ENCODE assay signal across 1 cellular context in the genomic region with DNA sequence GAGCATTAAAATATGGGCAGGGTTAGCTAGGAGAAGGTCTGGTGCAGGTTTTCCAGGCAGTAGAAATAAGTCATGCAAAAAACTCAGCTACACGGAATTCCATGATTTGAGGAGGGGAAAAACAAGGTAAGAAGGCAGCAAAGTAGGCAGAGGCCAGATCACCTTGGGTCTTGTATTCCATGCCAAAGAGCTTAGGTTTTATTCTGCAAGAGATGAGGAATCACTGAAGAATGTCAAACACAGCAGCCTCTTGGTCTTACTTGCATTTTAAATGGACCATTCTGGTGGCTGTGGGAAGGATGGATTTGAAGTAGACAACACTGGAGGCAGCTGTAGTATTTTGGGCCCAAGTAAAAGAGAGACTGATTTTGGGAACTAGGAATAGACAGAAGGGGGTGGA.
TF ChIP-seq lines count a peak whose summit lies in the region.

No MANE protein-coding gene starts in this region.

TF ChIP-seq in H1, 55 proteins besides CTCF, POLR2A, EP300 and RAD21:
- TF ChIP-seq NANOG (IDR thresholded peaks at IDR 0.05; ENCODE audit: insufficient read depth, low read depth, low read length, poor library complexity, severe bottlenecking), result no peak
- TF ChIP-seq ASH2L (IDR thresholded peaks at IDR 0.05; ENCODE audit: low read length), result no peak
- TF ChIP-seq ATF3 (IDR thresholded peaks at IDR 0.05; ENCODE audit: insufficient read depth, low read depth, low read length), result no peak
- no peak for TF ChIP-seq SIN3A (conservative IDR thresholded peaks at IDR 0.05 in 1 of 2, IDR thresholded peaks at IDR 0.05 in 1 of 2; ENCODE audit: low read depth in 1 of 2, low read length in 2 of 2)
- TF ChIP-seq ATF2 (IDR thresholded peaks at IDR 0.05; ENCODE audit: low read length), result no peak
- no peak for TF ChIP-seq POU5F1 (IDR thresholded peaks at IDR 0.05; ENCODE audit: low read depth, low read length)
- TF ChIP-seq TAF1 (IDR thresholded peaks at IDR 0.05; ENCODE audit: low read depth, low read length), result no peak
- TF ChIP-seq CEBPB (IDR thresholded peaks at IDR 0.05; ENCODE audit: low read depth, low read length), result no peak
- no peak for TF ChIP-seq SP1 (IDR thresholded peaks at IDR 0.05; ENCODE audit: low read depth, low read length)
- no peak for TF ChIP-seq EGR1 (IDR thresholded peaks at IDR 0.05; ENCODE audit: borderline replicate concordance, low read depth, low read length)
- no peak for TF ChIP-seq JUN (IDR thresholded peaks at IDR 0.05; ENCODE audit: low read depth, low read length)
- TF ChIP-seq SAP30 (IDR thresholded peaks at IDR 0.05; ENCODE audit: insufficient read depth, insufficient replicate concordance, low read length), result no peak
- TF ChIP-seq GTF2F1 (IDR thresholded peaks at IDR 0.05; ENCODE audit: borderline replicate concordance, low read depth, low read length), result no peak
- no peak for TF ChIP-seq TBP (IDR thresholded peaks at IDR 0.05; ENCODE audit: low read depth, low read length)
- TF ChIP-seq EZH2 (IDR thresholded peaks at IDR 0.05; ENCODE audit: low read depth, low read length, severe bottlenecking), result no peak
- TF ChIP-seq FOSL1 (IDR thresholded peaks at IDR 0.05; ENCODE audit: insufficient read depth, low read depth, low read length), result no peak
- TF ChIP-seq GABPA (IDR thresholded peaks at IDR 0.05; ENCODE audit: borderline replicate concordance, insufficient read depth, low read length), result no peak
- no peak for TF ChIP-seq RNF2 (IDR thresholded peaks at IDR 0.05; ENCODE audit: borderline replicate concordance, low read depth, low read length, missing control alignments, poor library complexity, severe bottlenecking)
